In genomic region chr3:126500016-126500415, GRCh38 we compare ENCODE assay signal across 33 cellular contexts. TPM values are rescaled to one million over a fixed set of nuclear protein-coding genes. Genes with fewer than 3 reads are reported as not detected.
"Had no signal": no experiment of that assay in that cellular context is flagged by ENCODE, and none has a peak within 500 bp of the region (broad histone marks: within the 10 kb centered on the region; RNA-seq: fewer than 3 reads in every experiment).

No MANE protein-coding gene starts in this region.

- DNase-seq: activated CD4-positive, alpha-beta T cell treated with anti-CD3 and anti-CD28 coated beads, Interleukin-2, amount 10 ng/mL, durations not matched to agents 24 days and 14 days; activated CD4-positive, alpha-beta T cell treated with anti-CD3 and anti-CD28 coated beads, Interleukin-2, amount 50 U/mL, for 4 hours; activated CD8-positive, alpha-beta T cell treated with anti-CD3 and anti-CD28 coated beads for 36 hours; activated effector memory CD4-positive, alpha-beta T cell treated with anti-CD3 and anti-CD28 coated beads, Interleukin-2, amount 50 U/mL, for 16 hours; activated naive CD4-positive, alpha-beta T cell; activated naive CD8-positive, alpha-beta T cell treated with anti-CD3 and anti-CD28 coated beads, Interleukin-2, amount 10 ng/mL, durations not matched to agents 7 days and 5 days; activated T-cell treated with anti-CD3 and anti-CD28 coated beads, Interleukin-2, amount 50 U/mL, for 1 hour; activated T-cell treated with anti-CD3 and anti-CD28 coated beads, Interleukin-2, amount 50 U/mL, for 72 hours; amygdala; Kasumi-1; MG63; NCI-H1048; NCI-H1105 treated with DMSO at 0.1 percent for 48 hours; NCI-H1436; NCI-H1694 treated with DMSO at 0.1 percent for 48 hours; NCI-H2029; NCI-H345; NCI-H524 treated with DMSO at 0.1 percent for 48 hours; Right ventricle myocardium superior; SJCRH30; T1000; WERI-Rb-1 had no signal

- H3K27me3 ChIP-seq: ascending aorta, cardiac muscle cell, SJCRH30 had no signal

- H3K4me1 ChIP-seq: ascending aorta, SJCRH30 had no signal

- ATAC-seq: activated CD8-positive, alpha-beta T cell treated with anti-CD3 and anti-CD28 coated beads for 36 hours; activated T-cell treated with anti-CD3 and anti-CD28 coated beads, Interleukin-2, amount 50 U/mL, for 72 hours; activated T-helper 17 cell treated with anti-CD3 and anti-CD28 coated beads, Interleukin-2, amount 50 U/mL, for 72 hours; Panc1 had no signal

- H3K27ac ChIP-seq: ascending aorta, cardiac muscle cell, RWPE1, SJCRH30, SK-N-MC, WERI-Rb-1 had no signal

- H3K4me3 ChIP-seq: ascending aorta, cardiac muscle cell, MG63, SJCRH30, SK-N-MC had no signal

- H3K36me3 ChIP-seq: ascending aorta, cardiac muscle cell, MG63, SJCRH30, WERI-Rb-1 had no signal

RNA-seq across cellular contexts. Expression of gene UROC1, which starts 17.6 kb away (rescaled TPM):
- total RNA-seq: activated CD4-positive, alpha-beta T cell treated with anti-CD3 and anti-CD28 coated beads, Interleukin-2, amount 10 ng/mL, durations not matched to agents 24 days and 14 days; activated CD8-positive, alpha-beta memory T cell treated with anti-CD3 and anti-CD28 coated beads for 36 hours; activated CD8-positive, alpha-beta T cell treated with anti-CD3 and anti-CD28 coated beads for 36 hours; activated naive CD8-positive, alpha-beta T cell treated with anti-CD3 and anti-CD28 coated beads, Interleukin-2, amount 10 ng/mL, durations not matched to agents 7 days and 5 days; activated T-cell treated with anti-CD3 and anti-CD28 coated beads, Interleukin-2, amount 50 U/mL, for 72 hours; activated T-helper 17 cell treated with anti-CD3 and anti-CD28 coated beads, Interleukin-2, amount 50 U/mL, for 72 hours; ascending aorta; cardiac muscle cell; NCI-H460; Right ventricle myocardium superior; SJCRH30; T-helper 1 cell treated with Interleukin-12 subunit alpha and Interleukin-12 subunit beta and Interleukin-4 antibody, amounts not matched to agents 30 ng/mL and 1 ng/mL, for 36 hours; T-helper 2 cell treated with Interferon-gamma antibody and Interleukin-4, amounts not matched to agents 100 ng/mL and 5 ng/mL, for 36 hours had no signal
- polyA plus RNA-seq: adipose tissue, cardiac muscle cell had no signal

RNA-seq across cellular contexts. Expression of gene CHST13, which starts 23.9 kb away (rescaled TPM):
- total RNA-seq: activated CD4-positive, alpha-beta T cell treated with anti-CD3 and anti-CD28 coated beads, Interleukin-2, amount 10 ng/mL, durations not matched to agents 24 days and 14 days; activated CD8-positive, alpha-beta memory T cell treated with anti-CD3 and anti-CD28 coated beads for 36 hours; activated CD8-positive, alpha-beta T cell treated with anti-CD3 and anti-CD28 coated beads for 36 hours; activated T-cell treated with anti-CD3 and anti-CD28 coated beads, Interleukin-2, amount 50 U/mL, for 72 hours; activated T-helper 17 cell treated with anti-CD3 and anti-CD28 coated beads, Interleukin-2, amount 50 U/mL, for 72 hours; ascending aorta; NCI-H460; SJCRH30; T-helper 1 cell treated with Interleukin-12 subunit alpha and Interleukin-12 subunit beta and Interleukin-4 antibody, amounts not matched to agents 30 ng/mL and 1 ng/mL, for 36 hours; T-helper 2 cell treated with Interferon-gamma antibody and Interleukin-4, amounts not matched to agents 100 ng/mL and 5 ng/mL, for 36 hours had no signal

RNA-seq across cellular contexts. Expression of gene C3orf22, which starts 58.7 kb away (rescaled TPM):
- total RNA-seq: activated CD4-positive, alpha-beta T cell treated with anti-CD3 and anti-CD28 coated beads, Interleukin-2, amount 10 ng/mL, durations not matched to agents 24 days and 14 days; activated CD8-positive, alpha-beta memory T cell treated with anti-CD3 and anti-CD28 coated beads for 36 hours; activated CD8-positive, alpha-beta T cell treated with anti-CD3 and anti-CD28 coated beads for 36 hours; activated naive CD8-positive, alpha-beta T cell treated with anti-CD3 and anti-CD28 coated beads, Interleukin-2, amount 10 ng/mL, durations not matched to agents 7 days and 5 days; activated T-cell treated with anti-CD3 and anti-CD28 coated beads, Interleukin-2, amount 50 U/mL, for 72 hours; activated T-helper 17 cell treated with anti-CD3 and anti-CD28 coated beads, Interleukin-2, amount 50 U/mL, for 72 hours; ascending aorta; cardiac muscle cell; NCI-H460; Right ventricle myocardium superior; SJCRH30; T-helper 1 cell treated with Interleukin-12 subunit alpha and Interleukin-12 subunit beta and Interleukin-4 antibody, amounts not matched to agents 30 ng/mL and 1 ng/mL, for 36 hours; T-helper 2 cell treated with Interferon-gamma antibody and Interleukin-4, amounts not matched to agents 100 ng/mL and 5 ng/mL, for 36 hours had no signal
- polyA plus RNA-seq: adipose tissue, cardiac muscle cell had no signal
